In the genomic region with DNA sequence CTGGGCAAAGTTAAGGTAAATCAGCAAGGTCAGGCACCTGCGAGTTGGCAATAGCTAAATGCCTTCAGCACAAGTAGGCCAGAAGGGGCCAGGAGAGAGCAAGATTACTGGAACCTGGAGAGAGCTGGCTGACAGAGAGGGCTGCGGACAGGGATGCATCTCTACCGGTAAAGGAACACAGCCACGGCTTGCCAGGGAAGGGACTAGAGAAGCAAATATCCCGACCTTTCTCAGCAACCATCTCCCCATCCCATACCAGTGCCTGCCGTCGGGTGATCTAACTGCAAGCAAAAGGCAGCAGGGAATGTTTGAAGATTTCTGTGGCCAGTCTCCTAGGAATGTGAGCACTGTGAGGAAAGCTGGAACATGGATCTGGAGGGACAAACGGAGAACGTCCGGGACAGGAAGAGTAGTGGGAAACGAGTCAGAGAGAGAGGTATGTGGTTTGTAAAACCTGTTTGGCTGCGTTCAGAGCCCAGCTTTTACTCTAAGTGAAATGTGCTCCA, we compare ENCODE assay signal across 12 cellular contexts. TPM values are rescaled to one million over a fixed set of nuclear protein-coding genes. Genes with fewer than 3 reads are reported as not detected.
DNase-seq lines count a peak whose midpoint lies in the region; ATAC-seq, FAIRE-seq and TF ChIP-seq lines count a peak whose summit lies in the region.
"Had no signal": no experiment of that assay in that cellular context is flagged by ENCODE, and none has a peak within 500 bp of the region (broad histone marks: within the 10 kb centered on the region; RNA-seq: fewer than 3 reads in every experiment).

No MANE protein-coding gene starts in this region.

- H3K27ac ChIP-seq in endothelial cell of umbilical vein (ENCODE audit: insufficient read depth, low read depth, low read length) (no peak overlapping the region), mesenchymal stem cell (ENCODE audit: low read length, poor library complexity, severe bottlenecking) (no peak overlapping the region), coronary artery (no peak overlapping the region)
- H3K27ac ChIP-seq: vagina had no signal

- no peaks in the 10 kb centered on the region for H3K9me3 Mint-ChIP-seq in activated naive CD8-positive, alpha-beta T cell treated with anti-CD3 and anti-CD28 coated beads for 36 hours
- H3K9me3 Mint-ChIP-seq: activated naive CD4-positive, alpha-beta T cell treated with anti-CD3 and anti-CD28 coated beads for 36 hours; naive thymus-derived CD8-positive, alpha-beta T cell had no signal

- no peak for ATAC-seq in HG03442 (IDR thresholded peaks at IDR 0.05; ENCODE audit: unreplicated experiment)
- ATAC-seq: naive thymus-derived CD8-positive, alpha-beta T cell had no signal

- CTCF ChIA-PET in endothelial cell of umbilical vein (lab: Charles Lee), result interaction anchor here (0.7 to 5.5 kb wide), 22 partner anchors 8 to 394 kb away, joined by 3 to 53 read pairs (median 6); a partner anchor contains a TSS

- no peaks in the 10 kb centered on the region for H3K9me3 ChIP-seq in endothelial cell of umbilical vein (replicated peaks; ENCODE audit: control insufficient read depth, insufficient read depth, low read length)
- no peaks in the 10 kb centered on the region for H3K9me3 ChIP-seq in mesenchymal stem cell (ENCODE audit: control insufficient read depth, low read length)
- H3K9me3 ChIP-seq: vagina had no signal

- dilution Hi-C loops in endothelial cell of umbilical vein (cut with MboI; ENCODE audit: extremely low pct_ligation_motif_present, low sequenced_read_pairs), result no loop called here

- H3K36me3 Mint-ChIP-seq in activated naive CD8-positive, alpha-beta T cell treated with anti-CD3 and anti-CD28 coated beads for 36 hours, result no peaks in the 10 kb centered on the region
- H3K36me3 Mint-ChIP-seq: naive thymus-derived CD8-positive, alpha-beta T cell had no signal

- H2BK5ac ChIP-seq in mesenchymal stem cell (ENCODE audit: low read depth, low read length, poor library complexity, severe bottlenecking), result no peak overlapping the region

- H3K23ac ChIP-seq in mesenchymal stem cell (ENCODE audit: low read length in 2 of 2), result no peak overlapping the region

- H3K9ac ChIP-seq in endothelial cell of umbilical vein (replicated peaks; ENCODE audit: extremely low read depth, insufficient read depth, low read length) (no peak overlapping the region), mesenchymal stem cell (ENCODE audit: low read length) (no peak overlapping the region)

- no peaks in the 10 kb centered on the region for H3K4me1 Mint-ChIP-seq in activated naive CD8-positive, alpha-beta T cell treated with anti-CD3 and anti-CD28 coated beads for 36 hours

- H3K27me3 ChIP-seq in endothelial cell of umbilical vein (ENCODE audit: control insufficient read depth in 2 of 2, insufficient read depth in 2 of 2, low read length in 2 of 2) (no peaks in the 10 kb centered on the region), mesenchymal stem cell (ENCODE audit: control insufficient read depth in 1 of 2, insufficient read depth in 1 of 2, low read length in 2 of 2) (peaks cover 0 to 9% of the 10 kb centered on the region in 2 experiments)
- H3K27me3 ChIP-seq: vagina had no signal

- 33% methylated on average over 9 of the region's 12 CpGs for WGBS in mesenchymal stem cell

- H3K36me3 ChIP-seq in endothelial cell of umbilical vein (ENCODE audit: control insufficient read depth in 2 of 2, extremely low read depth in 1 of 2, insufficient read depth in 2 of 2, low read length in 2 of 2), result no peaks in the 10 kb centered on the region
- no peaks in the 10 kb centered on the region for H3K36me3 ChIP-seq in mesenchymal stem cell (ENCODE audit: control insufficient read depth in 1 of 2, insufficient read depth in 2 of 2, low read depth in 1 of 2, low read length in 2 of 2)
- H3K36me3 ChIP-seq: vagina had no signal

- TF ChIP-seq POLR2A in endothelial cell of umbilical vein (IDR thresholded peaks at IDR 0.05; ENCODE audit: low read depth, low read length), result no peak

- H3K79me2 ChIP-seq in endothelial cell of umbilical vein (ENCODE audit: control insufficient read depth, insufficient read depth, low read length), result no peaks in the 10 kb centered on the region

- H3K18ac ChIP-seq in mesenchymal stem cell (ENCODE audit: low read depth in 1 of 2, low read length in 2 of 2), result no peak overlapping the region

- FAIRE-seq in endothelial cell of umbilical vein (lab: Jason Lieb, UNC), result peak; percentile 57

- H3K27me3 Mint-ChIP-seq in activated naive CD8-positive, alpha-beta T cell treated with anti-CD3 and anti-CD28 coated beads for 36 hours, result peaks cover 21% of the 10 kb centered on the region

- peaks cover 12% of the 10 kb centered on the region for H3K4me1 ChIP-seq in endothelial cell of umbilical vein (ENCODE audit: control insufficient read depth, extremely low read depth, insufficient read depth, low read length)
- peaks cover 2% of the 10 kb centered on the region for H3K4me1 ChIP-seq in mesenchymal stem cell (ENCODE audit: control insufficient read depth, insufficient read depth, low read depth, low read length)
- H3K4me1 ChIP-seq: vagina had no signal

- H2AFZ ChIP-seq in endothelial cell of umbilical vein (ENCODE audit: low read depth, low read length), result peak overlapping the region; percentile 51
- H2AFZ ChIP-seq in mesenchymal stem cell (ENCODE audit: low read depth, low read length), result peak overlapping the region; percentile 68

- H3K27ac Mint-ChIP-seq in activated naive CD8-positive, alpha-beta T cell treated with anti-CD3 and anti-CD28 coated beads for 36 hours, result no peak overlapping the region
- H3K27ac Mint-ChIP-seq: activated naive CD4-positive, alpha-beta T cell treated with anti-CD3 and anti-CD28 coated beads for 36 hours; naive thymus-derived CD8-positive, alpha-beta T cell had no signal

- peak; percentile 48 for DNase-seq in EH (ENCODE audit: low read depth)
- peak; percentile 28 for DNase-seq in NCI-H526 treated with DMSO at 0.1 percent for 48 hours (lab: John Stamatoyannopoulos, UW)
- DNase-seq in endothelial cell of umbilical vein (ENCODE audit: low read depth, low spot score), result no peak
- no peak for DNase-seq in mesenchymal stem cell
- DNase-seq in coronary artery (ENCODE audit: low spot score), result no peak
- no peak for DNase-seq in activated naive CD8-positive, alpha-beta T cell treated with anti-CD3 and anti-CD28 coated beads for 36 hours
- no peak for DNase-seq in stimulated activated CD4-positive, alpha-beta T cell treated with anti-CD3 and anti-CD28 coated beads, Interleukin-12 subunit alpha, Interleukin-12 subunit beta, amount 100 ng/mL, for 4 hours
- DNase-seq: activated naive CD4-positive, alpha-beta T cell treated with anti-CD3 and anti-CD28 coated beads for 36 hours; naive thymus-derived CD8-positive, alpha-beta T cell; NCI-H524 treated with DMSO at 0.1 percent for 48 hours had no signal

- H3K4me2 ChIP-seq in endothelial cell of umbilical vein (ENCODE audit: insufficient read depth, low read length) (no peak overlapping the region), mesenchymal stem cell (ENCODE audit: low read length, poor library complexity, severe bottlenecking) (no peak overlapping the region)

- intact Hi-C loops in endothelial cell of umbilical vein (cut with micrococcal nuclease), result no loop called here

- no peak overlapping the region for H3K4me3 Mint-ChIP-seq in activated naive CD8-positive, alpha-beta T cell treated with anti-CD3 and anti-CD28 coated beads for 36 hours
- H3K4me3 Mint-ChIP-seq: activated naive CD4-positive, alpha-beta T cell treated with anti-CD3 and anti-CD28 coated beads for 36 hours; naive thymus-derived CD8-positive, alpha-beta T cell had no signal

- H3K4ac ChIP-seq in mesenchymal stem cell (ENCODE audit: low read depth in 1 of 2, low read length in 2 of 2), result no peak overlapping the region

- H2BK15ac ChIP-seq in mesenchymal stem cell (ENCODE audit: low read depth, poor library complexity, severe bottlenecking), result no peak overlapping the region

- no TSS peak for BruUV-seq in endothelial cell of umbilical vein (replicated peaks; lab: Mats Ljungman, UMichigan)

- H4K20me1 ChIP-seq in endothelial cell of umbilical vein (replicated peaks; ENCODE audit: control insufficient read depth, extremely low read depth, insufficient read depth, low read length), result no peaks in the 10 kb centered on the region

- H3K4me3 ChIP-seq in endothelial cell of umbilical vein (replicated peaks in 1 of 3; ENCODE audit: insufficient read depth in 1 of 3, low read depth in 1 of 3, low read length in 3 of 3) (no peak overlapping the region), mesenchymal stem cell (ENCODE audit: insufficient read depth in 1 of 2, low read depth in 1 of 2, low read length in 2 of 2) (no peak overlapping the region), coronary artery (no peak overlapping the region)
- H3K4me3 ChIP-seq: vagina had no signal

- H2AK5ac ChIP-seq in mesenchymal stem cell (ENCODE audit: low read length, severe bottlenecking), result no peak overlapping the region

- no peak overlapping the region for H3K14ac ChIP-seq in mesenchymal stem cell (ENCODE audit: low read length in 2 of 2)

- no peaks in the 10 kb centered on the region for H3K79me1 ChIP-seq in mesenchymal stem cell (replicated peaks; ENCODE audit: low read length, poor library complexity, severe bottlenecking)

- H4K8ac ChIP-seq in mesenchymal stem cell (ENCODE audit: low read length), result peak overlapping the region; percentile 29

- H2BK120ac ChIP-seq in mesenchymal stem cell (ENCODE audit: low read depth, low read length), result peak overlapping the region; percentile 45

- peak overlapping the region; percentile 37 to 47 for H2BK12ac ChIP-seq in mesenchymal stem cell (ENCODE audit: low read length in 2 of 2)

- TF ChIP-seq CTCF in endothelial cell of umbilical vein (IDR thresholded peaks at IDR 0.05; ENCODE audit: extremely low read depth in 1 of 2, insufficient read depth in 1 of 2, low read depth in 1 of 2, low read length in 2 of 2) (peak in 1 of 2 donors; percentile 19), coronary artery (IDR thresholded peaks at IDR 0.05) (no peak)

- no peak overlapping the region for H4K91ac ChIP-seq in mesenchymal stem cell (ENCODE audit: low read length)

- H3K9me1 ChIP-seq in endothelial cell of umbilical vein (replicated peaks; ENCODE audit: control insufficient read depth, extremely low read depth, insufficient read depth, low read length), result no peaks in the 10 kb centered on the region

- POLR2A ChIA-PET in endothelial cell of umbilical vein (lab: Charles Lee), result interaction anchor here (0.6 kb wide), 1 partner anchor 718 kb away, joined by 3 read pairs; no protein-coding TSS in a partner anchor

RNA-seq across cellular contexts. Expression of a gene that starts 15.9 kb away (rescaled TPM):
- total RNA-seq in endothelial cell of umbilical vein, result 25.7 and 42.1 TPM in 2 replicates
- 14.9 and 16.7 TPM in 2 replicates for polyA plus RNA-seq in endothelial cell of umbilical vein
- polyA plus RNA-seq in endothelial cell of umbilical vein (2011; cell fraction: cytosol; rRNA removed), result 18.4 and 19.1 TPM in 2 replicates
- polyA plus RNA-seq in endothelial cell of umbilical vein (2011; cell fraction: nucleus; rRNA removed), result 50.3 and 58.4 TPM in 2 replicates
- 26.0 and 29.4 TPM in 2 replicates for polyA plus RNA-seq in endothelial cell of umbilical vein (2012)
- polyA minus RNA-seq in endothelial cell of umbilical vein, result 33.8 and 34.6 TPM in 2 replicates
- 0.31 TPM for polyA minus RNA-seq in endothelial cell of umbilical vein (2011; cell fraction: cytosol; rRNA and poly(A)+ RNA removed)
- polyA minus RNA-seq in endothelial cell of umbilical vein (2011; cell fraction: nucleus; rRNA and poly(A)+ RNA removed), result 29.8 and 34.3 TPM in 2 replicates
- polyA plus RNA-seq in mesenchymal stem cell (2013, experiment 1 of 2), result 91.1 TPM
- polyA plus RNA-seq in mesenchymal stem cell (2013, experiment 2 of 2), result 90.1 TPM
- total RNA-seq in activated naive CD8-positive, alpha-beta T cell treated with anti-CD3 and anti-CD28 coated beads for 36 hours, result not detected
- total RNA-seq: activated naive CD4-positive, alpha-beta T cell treated with anti-CD3 and anti-CD28 coated beads for 36 hours; naive thymus-derived CD8-positive, alpha-beta T cell had no signal
- polyA plus RNA-seq: naive thymus-derived CD8-positive, alpha-beta T cell had no signal

Comparison
In these comparisons a context has a peak if more than half of its experiments do, and no peak if none do; other contexts are left out.
1. DNase-seq: peak in EH (single experiment) and NCI-H526 treated with DMSO at 0.1 percent for 48 hours (single experiment); none in endothelial cell of umbilical vein (single experiment), mesenchymal stem cell (single experiment), coronary artery (single experiment), activated naive CD8-positive, alpha-beta T cell treated with anti-CD3 and anti-CD28 coated beads for 36 hours (single experiment) and stimulated activated CD4-positive, alpha-beta T cell treated with anti-CD3 and anti-CD28 coated beads, Interleukin-12 subunit alpha, Interleukin-12 subunit beta, amount 100 ng/mL, for 4 hours (single experiment).
2. RNA of a gene that starts 15.9 kb away (total RNA-seq): 25.7 to 42.1 TPM in endothelial cell of umbilical vein; not detected in activated naive CD8-positive, alpha-beta T cell treated with anti-CD3 and anti-CD28 coated beads for 36 hours; every median in the first group is over 10 times any median in the second.